8 cellular contexts compared by ENCODE assay signal in the genomic region with DNA sequence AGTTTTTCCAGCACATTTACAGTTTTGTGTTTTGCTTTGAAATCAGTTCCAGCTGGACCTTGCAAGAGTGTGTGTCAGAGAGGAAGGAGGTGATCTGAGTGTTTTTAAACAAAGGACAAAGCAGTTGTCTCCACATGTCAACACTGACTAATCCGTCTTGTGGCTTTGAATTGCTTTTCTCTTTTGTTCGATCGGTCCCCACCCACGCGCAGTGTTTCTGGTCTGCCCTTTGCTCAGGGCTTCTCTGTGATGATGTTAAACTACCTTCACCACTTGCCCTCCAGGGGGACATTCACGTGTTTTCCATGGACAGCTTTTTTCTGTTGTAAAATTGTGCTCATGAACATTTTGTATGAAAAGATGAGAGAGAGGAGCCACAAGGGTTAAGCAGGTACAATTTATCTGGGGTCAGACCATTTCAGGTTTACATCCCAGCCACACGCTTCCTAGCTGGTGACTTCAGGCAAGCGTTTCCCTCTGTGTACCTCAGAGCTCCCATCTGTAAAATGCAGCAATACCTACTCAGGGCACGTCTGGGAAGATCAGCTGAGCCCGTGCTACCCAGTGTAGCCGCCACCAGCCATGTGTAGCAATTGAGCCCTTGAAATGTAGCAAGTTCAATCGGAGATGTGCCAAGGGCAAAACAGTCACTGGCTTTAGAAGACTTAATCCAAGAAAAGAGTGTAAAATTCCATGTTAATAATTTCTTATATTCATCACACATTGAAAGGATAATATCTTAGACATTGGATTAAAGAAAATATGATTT. TPM values are rescaled to one million over a fixed set of nuclear protein-coding genes. Genes with fewer than 3 reads are reported as not detected.
DNase-seq lines count a peak whose midpoint lies in the region; ATAC-seq and TF ChIP-seq lines count a peak whose summit lies in the region.

No MANE protein-coding gene starts in this region.

- H3K27ac Mint-ChIP-seq in endothelial cell (ENCODE audit: unreplicated experiment): peak overlapping the region; percentile 91

- peaks cover 31% of the 10 kb centered on the region for H3K36me3 Mint-ChIP-seq in endothelial cell (ENCODE audit: low read depth, unreplicated experiment)

- no peaks in the 10 kb centered on the region for H3K27me3 ChIP-seq in mesendoderm (ENCODE audit: insufficient read depth, low read length, poor library complexity)
- no peaks in the 10 kb centered on the region for H3K27me3 ChIP-seq in aorta (ENCODE audit: control insufficient read depth in 1 of 2, insufficient read depth in 2 of 2, low read length in 1 of 2)

- no peak overlapping the region for H3K18ac ChIP-seq in mesendoderm (ENCODE audit: low read length)

- H4K5ac ChIP-seq in mesendoderm (ENCODE audit: low read length): no peak overlapping the region

- H3K9ac ChIP-seq in mesendoderm (ENCODE audit: low read length): no peak overlapping the region

- H3K56ac ChIP-seq in mesendoderm (ENCODE audit: low read length): no peak overlapping the region

- H3K23ac ChIP-seq in mesendoderm (ENCODE audit: low read length): no peak overlapping the region

- H3K9me3 ChIP-seq in aorta (ENCODE audit: control insufficient read depth, low read length): peaks cover 2% of the 10 kb centered on the region

- H3K4me2 ChIP-seq in mesendoderm (ENCODE audit: low read length): no peak overlapping the region

- peaks cover 23% of the 10 kb centered on the region for H3K4me1 Mint-ChIP-seq in endothelial cell (ENCODE audit: unreplicated experiment)

- no peak overlapping the region for H3K4ac ChIP-seq in mesendoderm (ENCODE audit: low read depth, low read length)

- H3K9me3 Mint-ChIP-seq in endothelial cell (ENCODE audit: unreplicated experiment): no peaks in the 10 kb centered on the region

- no peak for TF ChIP-seq POLR2A in NB4 (IDR thresholded peaks at IDR 0.05; ENCODE audit: extremely low read depth, insufficient read length)

- peaks cover 11% of the 10 kb centered on the region for H3K27me3 Mint-ChIP-seq in endothelial cell (ENCODE audit: unreplicated experiment)

- intact Hi-C loops in aorta (cut with DNase I): no loop called here

- no peak overlapping the region for H2BK120ac ChIP-seq in mesendoderm (ENCODE audit: low read depth, low read length)

- no peak for ATAC-seq in aorta (ENCODE audit: low FRiP score)
- ATAC-seq in HG02852 (IDR thresholded peaks at IDR 0.05; ENCODE audit: unreplicated experiment): no peak

- H3K79me2 ChIP-seq in mesendoderm (ENCODE audit: control insufficient read depth, insufficient read depth, low read length): no peaks in the 10 kb centered on the region

- H3K4me3 ChIP-seq in NB4 (ENCODE audit: low read depth, low read length) (no peak overlapping the region), mesendoderm (ENCODE audit: low read length) (no peak overlapping the region), aorta (ENCODE audit: low read length in 2 of 2) (no peak overlapping the region)

- no peak overlapping the region for H2AK5ac ChIP-seq in mesendoderm (ENCODE audit: low read length)

- WGBS in mesendoderm (ENCODE audit: extremely low coverage, insufficient coverage, low lambda C conversion rate): no CpG with 5 or more reads among the region's 12 CpGs
- WGBS in aorta, 2 donors: 81 to 84% methylated on average over 12 of the region's 12 CpGs

- H3K79me1 ChIP-seq in mesendoderm (ENCODE audit: low read length): no peaks in the 10 kb centered on the region

- TF ChIP-seq CTCF in NB4 (IDR thresholded peaks at IDR 0.05; ENCODE audit: low read depth, low read length): peak; percentile 2
- no peak for TF ChIP-seq CTCF in endothelial cell (IDR thresholded peaks at IDR 0.05; ENCODE audit: unreplicated experiment)

- H3K4me3 Mint-ChIP-seq in endothelial cell (ENCODE audit: unreplicated experiment): peak overlapping the region; percentile 28

- in situ Hi-C loops in Caki2 (cut with HindIII; ENCODE audit: low pct_unique_long_range_greater_than_20kb, low sequenced_read_pairs): no loop called here

- DNase-seq in Caki2 (ENCODE audit: low read depth): peak; percentile 44
- DNase-seq in NB4 (ENCODE audit: low read depth): peak; percentile 63
- no peak for DNase-seq in endothelial cell (ENCODE audit: low spot score)
- peak; percentile 91 for DNase-seq in pons (ENCODE audit: low spot score)
- no peak for DNase-seq in mesendoderm
- DNase-seq in aorta: no peak
- no peak for DNase-seq in GOT3 (lab: John Stamatoyannopoulos, UW)

- no peak overlapping the region for H3K27ac ChIP-seq in mesendoderm (ENCODE audit: low read depth, low read length)
- H3K27ac ChIP-seq in aorta (ENCODE audit: low read depth in 1 of 2, low read length in 2 of 2): no peak overlapping the region

- H3K36me3 ChIP-seq in mesendoderm (ENCODE audit: control insufficient read depth, insufficient read depth, low read length): peaks cover 9% of the 10 kb centered on the region
- H3K36me3 ChIP-seq in aorta (ENCODE audit: control insufficient read depth in 1 of 2, insufficient read depth in 2 of 2, low read length in 1 of 2): peaks cover 0 to 3% of the 10 kb centered on the region in 2 donors

- H3K4me1 ChIP-seq in mesendoderm (ENCODE audit: control insufficient read depth, low read depth, low read length) (no peaks in the 10 kb centered on the region), aorta (ENCODE audit: control insufficient read depth in 1 of 2, insufficient read depth in 2 of 2, low read length in 2 of 2) (no peaks in the 10 kb centered on the region)

- no peak overlapping the region for H4K8ac ChIP-seq in mesendoderm (ENCODE audit: low read depth, low read length)

- H2BK15ac ChIP-seq in mesendoderm (replicated peaks; ENCODE audit: low read depth): no peak overlapping the region

- H2BK5ac ChIP-seq in mesendoderm (ENCODE audit: low read length): no peak overlapping the region

RNA-seq across cellular contexts. Expression of gene PLA2G4C, which starts 13.5 kb away (rescaled TPM):
- 19.9 and 22.9 TPM in 2 replicates for total RNA-seq in Caki2 (2014; rRNA removed; shearing (Covaris generic); ENCODE audit: low replicate concordance)
- total RNA-seq in endothelial cell (ENCODE audit: unreplicated experiment) (1.1 TPM), aorta (10 to 100 TPM; 19.8 to 60.1 TPM)
- polyA plus RNA-seq in mesendoderm (2013, experiment 1 of 2): 5.3 TPM
- 5.0 TPM for polyA plus RNA-seq in mesendoderm (2013, experiment 2 of 2)
- 10 to 100 TPM in 1 of 2 donors, 1 to 10 TPM in 1; 6.8 to 45.8 TPM for polyA plus RNA-seq in aorta

RNA-seq across cellular contexts. Expression of gene LIG1, which starts 46.1 kb away (rescaled TPM):
- 131 and 146 TPM in 2 replicates for total RNA-seq in Caki2 (2014; rRNA removed; shearing (Covaris generic); ENCODE audit: low replicate concordance)
- 51.5 TPM for total RNA-seq in endothelial cell (ENCODE audit: unreplicated experiment)
- 47.5 TPM for polyA plus RNA-seq in mesendoderm (2013, experiment 1 of 2)
- 46.6 TPM for polyA plus RNA-seq in mesendoderm (2013, experiment 2 of 2)
- total RNA-seq in aorta: 10 to 100 TPM; 11.3 to 16.0 TPM
- 10 to 100 TPM in 1 of 2 donors, 1 to 10 TPM in 1; 3.4 to 33.7 TPM for polyA plus RNA-seq in aorta

RNA-seq across cellular contexts. Expression of gene ZSWIM9, which starts 46.4 kb away (rescaled TPM):
- total RNA-seq in Caki2 (2014; rRNA removed; shearing (Covaris generic); ENCODE audit: low replicate concordance): 0.96 and 7.0 TPM in 2 replicates
- total RNA-seq in endothelial cell (ENCODE audit: unreplicated experiment) (8.8 TPM), aorta (10 to 100 TPM in 1 of 2 donors, 1 to 10 TPM in 1; 9.0 to 10.3 TPM)
- 1.5 TPM for polyA plus RNA-seq in mesendoderm (2013, experiment 1 of 2)
- 1.6 TPM for polyA plus RNA-seq in mesendoderm (2013, experiment 2 of 2)
- polyA plus RNA-seq in aorta: 10 to 100 TPM in 1 of 2 donors, 1 to 10 TPM in 1; 6.0 to 21.8 TPM

Comparison
In these comparisons a context has a peak if more than half of its experiments do, and no peak if none do; other contexts are left out.
1. DNase-seq: peak in Caki2 (single experiment), NB4 (single experiment) and pons (single experiment); none in endothelial cell (single experiment), mesendoderm (single experiment), aorta (0 of 2) and GOT3 (single experiment).
2. RNA of gene PLA2G4C, which starts 13.5 kb away (total RNA-seq): 19.8 to 60.1 TPM in aorta and 19.9 to 22.9 TPM in Caki2; 1.1 TPM in endothelial cell (single experiment); every median in the first group is over 10 times any median in the second.